20 cellular contexts compared by ENCODE assay signal in genomic region chr15:52523646-52524045, GRCh38. TPM values are rescaled to one million over a fixed set of nuclear protein-coding genes. Genes with fewer than 3 reads are reported as not detected.
DNase-seq lines count a peak whose midpoint lies in the region; ATAC-seq, FAIRE-seq and TF ChIP-seq lines count a peak whose summit lies in the region.
"Had no signal": no experiment of that assay in that cellular context is flagged by ENCODE, and none has a peak within 500 bp of the region (broad histone marks: within the 10 kb centered on the region; RNA-seq: fewer than 3 reads in every experiment).

No MANE protein-coding gene starts in this region.

- POLR2A ChIA-PET in PC-3 (lab: Charles Lee; ENCODE audit: unreplicated experiment) = no interaction called here

- peaks cover 7% of the 10 kb centered on the region; the same call in 1 of the 2 replicates for H4K20me1 ChIP-seq in PC-3 (ENCODE audit: low read length)
- no peaks in the 10 kb centered on the region for H4K20me1 ChIP-seq in fibroblast of lung (ENCODE audit: control insufficient read depth, extremely low read depth, insufficient read depth, low read length)
- H4K20me1 ChIP-seq in smooth muscle cell (ENCODE audit: low read depth) = peaks cover 74% of the 10 kb centered on the region

- H3K9me2 ChIP-seq in PC-3 (replicated peaks; ENCODE audit: low read length) = no peaks in the 10 kb centered on the region

- DNase-seq in Daoy (ENCODE audit: low read depth) (peak; percentile 33), PC-3 (no peak), fibroblast of lung (ENCODE audit: low read depth in 2 of 2) (no peak), smooth muscle cell (lab: John Stamatoyannopoulos, UW; ENCODE audit: unreplicated experiment) (no peak), D721Med (ENCODE audit: insufficient read length, low spot score) (no peak), DMS79 treated with DMSO at 0.1 percent for 48 hours (lab: John Stamatoyannopoulos, UW) (no peak)
- DNase-seq: activated naive CD4-positive, alpha-beta T cell; caudate nucleus; COR-L47; naive thymus-derived CD4-positive, alpha-beta T cell; NCI-H146; NCI-H748 treated with DMSO at 0.1 percent for 48 hours; stimulated activated CD4-positive, alpha-beta T cell treated with anti-CD3 and anti-CD28 coated beads, Interleukin-2, amount 100 ng/mL, for 24 hours; stimulated activated naive CD4-positive, alpha-beta T cell; tibial artery had no signal

- 52% methylated on average over 5 of the region's 5 CpGs for WGBS in smooth muscle cell (ENCODE audit: low lambda C conversion rate)

- intact Hi-C loops in PC-3 (cut with micrococcal nuclease) = no loop called here

- no peaks in the 10 kb centered on the region for H3K9me3 ChIP-seq in PC-3 (ENCODE audit: low read length)
- no peaks in the 10 kb centered on the region for H3K9me3 ChIP-seq in fibroblast of lung (ENCODE audit: control insufficient read depth, insufficient read depth, low read depth, low read length)
- H3K9me3 ChIP-seq in smooth muscle cell (replicated peaks; ENCODE audit: low read depth) = no peaks in the 10 kb centered on the region
- H3K9me3 ChIP-seq: tibial artery had no signal

- H3K4me2 ChIP-seq in PC-3 (ENCODE audit: low read length) (peak overlapping the region; percentile 14; the same call in 1 of the 2 replicates), fibroblast of lung (ENCODE audit: extremely low read depth, insufficient read depth, low read length) (peak overlapping the region; percentile 66), smooth muscle cell (peak overlapping the region; percentile 42)

- H2AFZ ChIP-seq in PC-3 (ENCODE audit: low read length) (no peak overlapping the region), fibroblast of lung (ENCODE audit: low read length) (no peak overlapping the region), smooth muscle cell (ENCODE audit: low read depth) (no peak overlapping the region)

- no peaks in the 10 kb centered on the region for H3K27me3 ChIP-seq in PC-3 (ENCODE audit: low read length)
- no peaks in the 10 kb centered on the region for H3K27me3 ChIP-seq in fibroblast of lung (ENCODE audit: control insufficient read depth, insufficient read depth, low read length)
- H3K27me3 ChIP-seq in smooth muscle cell (ENCODE audit: low read depth) = no peaks in the 10 kb centered on the region
- H3K27me3 ChIP-seq: tibial artery had no signal

- ATAC-seq in PC-3 (no peak), GM19455 (IDR thresholded peaks at IDR 0.05; ENCODE audit: unreplicated experiment) (no peak)
- ATAC-seq: HCT116; HepG2; naive thymus-derived CD4-positive, alpha-beta T cell; Right ventricle myocardium inferior had no signal

- BruUV-seq in PC-3 (replicated peaks; lab: Mats Ljungman, UMichigan) = no TSS peak

- no peak for FAIRE-seq in D721Med (lab: Jason Lieb, UNC)
- FAIRE-seq: frontal cortex, HepG2 had no signal

- H3K9ac ChIP-seq in PC-3 (ENCODE audit: low read length) (no peak overlapping the region), fibroblast of lung (ENCODE audit: insufficient read depth, low read length) (no peak overlapping the region), smooth muscle cell (ENCODE audit: low read depth) (peak overlapping the region; percentile 62)

- H3F3A ChIP-seq in PC-3 (ENCODE audit: low read length, unreplicated experiment) (no peaks in the 10 kb centered on the region), smooth muscle cell (ENCODE audit: low read depth) (no peaks in the 10 kb centered on the region)

- H3K4me1 ChIP-seq in PC-3 (ENCODE audit: insufficient read depth, low read length) (peaks cover 32% of the 10 kb centered on the region), fibroblast of lung (ENCODE audit: control insufficient read depth, extremely low read depth, insufficient read depth, low read length) (no peaks in the 10 kb centered on the region), smooth muscle cell (ENCODE audit: low read depth) (peaks cover 7% of the 10 kb centered on the region)

- peaks cover 77% of the 10 kb centered on the region for H3K79me2 ChIP-seq in PC-3 (ENCODE audit: low read length)
- peaks cover 55% of the 10 kb centered on the region for H3K79me2 ChIP-seq in fibroblast of lung (ENCODE audit: control insufficient read depth, insufficient read depth, low read length)
- H3K79me2 ChIP-seq in smooth muscle cell (ENCODE audit: low read depth) = peaks cover 87% of the 10 kb centered on the region

- CTCF ChIA-PET in PC-3 (lab: Charles Lee) = no interaction called here

- H3K27ac ChIP-seq in PC-3 (ENCODE audit: low read length) = peak overlapping the region; percentile 34
- peak overlapping the region; percentile 34 for H3K27ac ChIP-seq in fibroblast of lung (ENCODE audit: insufficient read depth, low read length)
- H3K27ac ChIP-seq in smooth muscle cell (ENCODE audit: low read depth) = peak overlapping the region; percentile 86

- H3K4me3 ChIP-seq in PC-3 (ENCODE audit: low read length) (no peak overlapping the region), fibroblast of lung (replicated peaks in 1 of 4; ENCODE audit: control extremely low read depth in 1 of 4, insufficient read depth in 1 of 4, low read depth in 3 of 4, low read length in 4 of 4) (no peak overlapping the region), smooth muscle cell (no peak overlapping the region)
- H3K4me3 ChIP-seq: tibial artery had no signal

- TF ChIP-seq CTCF in PC-3 (conservative IDR thresholded peaks at IDR 0.05; ENCODE audit: low read depth, low read length) = no peak
- no peak for TF ChIP-seq CTCF in fibroblast of lung (conservative IDR thresholded peaks at IDR 0.05 in 1 of 2, IDR thresholded peaks at IDR 0.05 in 1 of 2; ENCODE audit: low read depth in 1 of 2, low read length in 2 of 2)
- TF ChIP-seq CTCF in smooth muscle cell (IDR thresholded peaks at IDR 0.05; ENCODE audit: borderline replicate concordance, insufficient read depth, poor library complexity, severe bottlenecking) = no peak
- TF ChIP-seq CTCF in D721Med (IDR thresholded peaks at IDR 0.05; ENCODE audit: insufficient read depth, missing control alignments) = no peak

- H3K36me3 ChIP-seq in PC-3 (ENCODE audit: low read depth, low read length) = no peaks in the 10 kb centered on the region
- no peaks in the 10 kb centered on the region for H3K36me3 ChIP-seq in fibroblast of lung (ENCODE audit: control insufficient read depth, insufficient read depth, low read length)
- no peaks in the 10 kb centered on the region for H3K36me3 ChIP-seq in smooth muscle cell (ENCODE audit: low read depth)
- H3K36me3 ChIP-seq: tibial artery had no signal

RNA-seq across cellular contexts. Expression of gene MYO5A, which starts 5.0 kb away (rescaled TPM):
- total RNA-seq in Daoy (2014; rRNA removed; shearing (Covaris generic)) = 57.4 and 60.8 TPM in 2 replicates
- 42.1 and 55.7 TPM in 2 replicates for total RNA-seq in PC-3 (2014; rRNA removed)
- 24.4 and 41.9 TPM in 2 replicates for total RNA-seq in fibroblast of lung
- polyA plus RNA-seq in fibroblast of lung = 32.9 and 55.8 TPM in 2 replicates
- 19.9 and 28.2 TPM in 2 replicates for polyA plus RNA-seq in fibroblast of lung (2012)
- 54.7 and 60.9 TPM in 2 replicates for polyA minus RNA-seq in fibroblast of lung (ENCODE audit: low replicate concordance)
- 68.8 and 72.1 TPM in 2 replicates for total RNA-seq in smooth muscle cell
- 22.4 and 29.4 TPM in 2 replicates for polyA plus RNA-seq in smooth muscle cell

RNA-seq across cellular contexts. Expression of gene ARPP19, which starts 45.2 kb away (rescaled TPM):
- total RNA-seq in Daoy (2014; rRNA removed; shearing (Covaris generic)) = 372 and 409 TPM in 2 replicates
- total RNA-seq in PC-3 (2014; rRNA removed) (54.4 and 65.8 TPM in 2 replicates), fibroblast of lung (63.4 and 65.9 TPM in 2 replicates), smooth muscle cell (138 and 185 TPM in 2 replicates)
- polyA plus RNA-seq in fibroblast of lung (97.0 and 97.8 TPM in 2 replicates), smooth muscle cell (58.4 and 60.1 TPM in 2 replicates)
- polyA plus RNA-seq in fibroblast of lung (2012) = 53.2 and 53.6 TPM in 2 replicates
- polyA minus RNA-seq in fibroblast of lung (ENCODE audit: low replicate concordance) = 19.6 and 25.3 TPM in 2 replicates

Comparison
In these comparisons a context has a peak if more than half of its experiments do, and no peak if none do; other contexts are left out.
1. H3K27ac ChIP-seq: peak in every context shown above with its lines; median percentile 86 in smooth muscle cell; 34 in PC-3; 34 in fibroblast of lung.
2. H3K4me2 ChIP-seq: peak in every context shown above with its lines; median percentile 66 in fibroblast of lung; 42 in smooth muscle cell; 14 in PC-3.